ENCODE assay signal across 1 cellular context in the genomic region with DNA sequence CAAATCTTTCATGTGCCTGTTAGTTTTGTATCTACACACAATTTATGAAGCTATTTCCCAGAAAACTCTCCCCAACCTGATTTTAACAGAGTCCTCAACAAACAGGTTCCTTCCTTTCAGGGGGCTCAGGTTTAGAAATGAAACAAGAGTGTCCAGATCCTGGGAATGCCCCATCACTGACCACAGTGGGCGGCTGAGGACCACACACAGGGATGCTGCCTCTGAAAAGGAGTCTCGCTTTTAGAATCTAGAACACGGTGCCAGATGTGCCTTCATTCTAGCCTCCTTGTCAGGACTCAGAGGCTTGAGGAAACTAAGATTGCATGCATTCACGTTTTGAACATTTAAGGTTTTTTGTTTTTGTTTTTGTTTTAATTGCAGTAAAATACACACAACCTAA.
TF ChIP-seq lines count a peak whose summit lies in the region.

No MANE protein-coding gene starts in this region.

TF ChIP-seq in H1, 55 proteins besides CTCF, POLR2A, EP300 and RAD21:
- no peak for TF ChIP-seq POU5F1 (IDR thresholded peaks at IDR 0.05; ENCODE audit: low read depth, low read length)
- no peak for TF ChIP-seq SAP30 (IDR thresholded peaks at IDR 0.05; ENCODE audit: insufficient read depth, insufficient replicate concordance, low read length)
- TF ChIP-seq CBX8 (IDR thresholded peaks at IDR 0.05; ENCODE audit: borderline replicate concordance, low read depth, low read length), result no peak
- TF ChIP-seq SIN3A (conservative IDR thresholded peaks at IDR 0.05 in 1 of 2, IDR thresholded peaks at IDR 0.05 in 1 of 2; ENCODE audit: low read depth in 1 of 2, low read length in 2 of 2), result no peak
- TF ChIP-seq POLR2AphosphoS5 (IDR thresholded peaks at IDR 0.05; ENCODE audit: low read depth, low read length), result no peak
- no peak for TF ChIP-seq RBBP5 (IDR thresholded peaks at IDR 0.05; ENCODE audit: borderline replicate concordance, low read depth, low read length)
- no peak for TF ChIP-seq EZH2 (IDR thresholded peaks at IDR 0.05; ENCODE audit: low read depth, low read length, severe bottlenecking)
- TF ChIP-seq, protein P1, sequence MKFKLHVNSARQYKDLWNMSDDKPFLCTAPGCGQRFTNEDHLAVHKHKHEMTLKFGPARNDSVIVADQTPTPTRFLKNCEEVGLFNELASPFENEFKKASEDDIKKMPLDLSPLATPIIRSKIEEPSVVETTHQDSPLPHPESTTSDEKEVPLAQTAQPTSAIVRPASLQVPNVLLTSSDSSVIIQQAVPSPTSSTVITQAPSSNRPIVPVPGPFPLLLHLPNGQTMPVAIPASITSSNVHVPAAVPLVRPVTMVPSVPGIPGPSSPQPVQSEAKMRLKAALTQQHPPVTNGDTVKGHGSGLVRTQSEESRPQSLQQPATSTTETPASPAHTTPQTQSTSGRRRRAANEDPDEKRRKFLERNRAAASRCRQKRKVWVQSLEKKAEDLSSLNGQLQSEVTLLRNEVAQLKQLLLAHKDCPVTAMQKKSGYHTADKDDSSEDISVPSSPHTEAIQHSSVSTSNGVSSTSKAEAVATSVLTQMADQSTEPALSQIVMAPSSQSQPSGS (IDR thresholded peaks at IDR 0.05; ENCODE audit: low read length), result no peak
- no peak for TF ChIP-seq TBP (IDR thresholded peaks at IDR 0.05; ENCODE audit: low read depth, low read length)
- TF ChIP-seq, protein P2, sequence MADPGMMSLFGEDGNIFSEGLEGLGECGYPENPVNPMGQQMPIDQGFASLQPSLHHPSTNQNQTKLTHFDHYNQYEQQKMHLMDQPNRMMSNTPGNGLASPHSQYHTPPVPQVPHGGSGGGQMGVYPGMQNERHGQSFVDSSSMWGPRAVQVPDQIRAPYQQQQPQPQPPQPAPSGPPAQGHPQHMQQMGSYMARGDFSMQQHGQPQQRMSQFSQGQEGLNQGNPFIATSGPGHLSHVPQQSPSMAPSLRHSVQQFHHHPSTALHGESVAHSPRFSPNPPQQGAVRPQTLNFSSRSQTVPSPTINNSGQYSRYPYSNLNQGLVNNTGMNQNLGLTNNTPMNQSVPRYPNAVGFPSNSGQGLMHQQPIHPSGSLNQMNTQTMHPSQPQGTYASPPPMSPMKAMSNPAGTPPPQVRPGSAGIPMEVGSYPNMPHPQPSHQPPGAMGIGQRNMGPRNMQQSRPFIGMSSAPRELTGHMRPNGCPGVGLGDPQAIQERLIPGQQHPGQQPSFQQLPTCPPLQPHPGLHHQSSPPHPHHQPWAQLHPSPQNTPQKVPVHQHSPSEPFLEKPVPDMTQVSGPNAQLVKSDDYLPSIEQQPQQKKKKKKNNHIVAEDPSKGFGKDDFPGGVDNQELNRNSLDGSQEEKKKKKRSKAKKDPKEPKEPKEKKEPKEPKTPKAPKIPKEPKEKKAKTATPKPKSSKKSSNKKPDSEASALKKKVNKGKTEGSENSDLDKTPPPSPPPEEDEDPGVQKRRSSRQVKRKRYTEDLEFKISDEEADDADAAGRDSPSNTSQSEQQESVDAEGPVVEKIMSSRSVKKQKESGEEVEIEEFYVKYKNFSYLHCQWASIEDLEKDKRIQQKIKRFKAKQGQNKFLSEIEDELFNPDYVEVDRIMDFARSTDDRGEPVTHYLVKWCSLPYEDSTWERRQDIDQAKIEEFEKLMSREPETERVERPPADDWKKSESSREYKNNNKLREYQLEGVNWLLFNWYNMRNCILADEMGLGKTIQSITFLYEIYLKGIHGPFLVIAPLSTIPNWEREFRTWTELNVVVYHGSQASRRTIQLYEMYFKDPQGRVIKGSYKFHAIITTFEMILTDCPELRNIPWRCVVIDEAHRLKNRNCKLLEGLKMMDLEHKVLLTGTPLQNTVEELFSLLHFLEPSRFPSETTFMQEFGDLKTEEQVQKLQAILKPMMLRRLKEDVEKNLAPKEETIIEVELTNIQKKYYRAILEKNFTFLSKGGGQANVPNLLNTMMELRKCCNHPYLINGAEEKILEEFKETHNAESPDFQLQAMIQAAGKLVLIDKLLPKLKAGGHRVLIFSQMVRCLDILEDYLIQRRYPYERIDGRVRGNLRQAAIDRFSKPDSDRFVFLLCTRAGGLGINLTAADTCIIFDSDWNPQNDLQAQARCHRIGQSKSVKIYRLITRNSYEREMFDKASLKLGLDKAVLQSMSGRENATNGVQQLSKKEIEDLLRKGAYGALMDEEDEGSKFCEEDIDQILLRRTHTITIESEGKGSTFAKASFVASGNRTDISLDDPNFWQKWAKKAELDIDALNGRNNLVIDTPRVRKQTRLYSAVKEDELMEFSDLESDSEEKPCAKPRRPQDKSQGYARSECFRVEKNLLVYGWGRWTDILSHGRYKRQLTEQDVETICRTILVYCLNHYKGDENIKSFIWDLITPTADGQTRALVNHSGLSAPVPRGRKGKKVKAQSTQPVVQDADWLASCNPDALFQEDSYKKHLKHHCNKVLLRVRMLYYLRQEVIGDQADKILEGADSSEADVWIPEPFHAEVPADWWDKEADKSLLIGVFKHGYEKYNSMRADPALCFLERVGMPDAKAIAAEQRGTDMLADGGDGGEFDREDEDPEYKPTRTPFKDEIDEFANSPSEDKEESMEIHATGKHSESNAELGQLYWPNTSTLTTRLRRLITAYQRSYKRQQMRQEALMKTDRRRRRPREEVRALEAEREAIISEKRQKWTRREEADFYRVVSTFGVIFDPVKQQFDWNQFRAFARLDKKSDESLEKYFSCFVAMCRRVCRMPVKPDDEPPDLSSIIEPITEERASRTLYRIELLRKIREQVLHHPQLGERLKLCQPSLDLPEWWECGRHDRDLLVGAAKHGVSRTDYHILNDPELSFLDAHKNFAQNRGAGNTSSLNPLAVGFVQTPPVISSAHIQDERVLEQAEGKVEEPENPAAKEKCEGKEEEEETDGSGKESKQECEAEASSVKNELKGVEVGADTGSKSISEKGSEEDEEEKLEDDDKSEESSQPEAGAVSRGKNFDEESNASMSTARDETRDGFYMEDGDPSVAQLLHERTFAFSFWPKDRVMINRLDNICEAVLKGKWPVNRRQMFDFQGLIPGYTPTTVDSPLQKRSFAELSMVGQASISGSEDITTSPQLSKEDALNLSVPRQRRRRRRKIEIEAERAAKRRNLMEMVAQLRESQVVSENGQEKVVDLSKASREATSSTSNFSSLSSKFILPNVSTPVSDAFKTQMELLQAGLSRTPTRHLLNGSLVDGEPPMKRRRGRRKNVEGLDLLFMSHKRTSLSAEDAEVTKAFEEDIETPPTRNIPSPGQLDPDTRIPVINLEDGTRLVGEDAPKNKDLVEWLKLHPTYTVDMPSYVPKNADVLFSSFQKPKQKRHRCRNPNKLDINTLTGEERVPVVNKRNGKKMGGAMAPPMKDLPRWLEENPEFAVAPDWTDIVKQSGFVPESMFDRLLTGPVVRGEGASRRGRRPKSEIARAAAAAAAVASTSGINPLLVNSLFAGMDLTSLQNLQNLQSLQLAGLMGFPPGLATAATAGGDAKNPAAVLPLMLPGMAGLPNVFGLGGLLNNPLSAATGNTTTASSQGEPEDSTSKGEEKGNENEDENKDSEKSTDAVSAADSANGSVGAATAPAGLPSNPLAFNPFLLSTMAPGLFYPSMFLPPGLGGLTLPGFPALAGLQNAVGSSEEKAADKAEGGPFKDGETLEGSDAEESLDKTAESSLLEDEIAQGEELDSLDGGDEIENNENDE (IDR thresholded peaks at IDR 0.05; ENCODE audit: insufficient replicate concordance, low read length), result no peak
- no peak for TF ChIP-seq GABPA (IDR thresholded peaks at IDR 0.05; ENCODE audit: borderline replicate concordance, insufficient read depth, low read length)
TF ChIP-seq in H1: peak in this region for 0.
